Comparison of ENCODE assay signal across 8 cellular contexts in the genomic region with DNA sequence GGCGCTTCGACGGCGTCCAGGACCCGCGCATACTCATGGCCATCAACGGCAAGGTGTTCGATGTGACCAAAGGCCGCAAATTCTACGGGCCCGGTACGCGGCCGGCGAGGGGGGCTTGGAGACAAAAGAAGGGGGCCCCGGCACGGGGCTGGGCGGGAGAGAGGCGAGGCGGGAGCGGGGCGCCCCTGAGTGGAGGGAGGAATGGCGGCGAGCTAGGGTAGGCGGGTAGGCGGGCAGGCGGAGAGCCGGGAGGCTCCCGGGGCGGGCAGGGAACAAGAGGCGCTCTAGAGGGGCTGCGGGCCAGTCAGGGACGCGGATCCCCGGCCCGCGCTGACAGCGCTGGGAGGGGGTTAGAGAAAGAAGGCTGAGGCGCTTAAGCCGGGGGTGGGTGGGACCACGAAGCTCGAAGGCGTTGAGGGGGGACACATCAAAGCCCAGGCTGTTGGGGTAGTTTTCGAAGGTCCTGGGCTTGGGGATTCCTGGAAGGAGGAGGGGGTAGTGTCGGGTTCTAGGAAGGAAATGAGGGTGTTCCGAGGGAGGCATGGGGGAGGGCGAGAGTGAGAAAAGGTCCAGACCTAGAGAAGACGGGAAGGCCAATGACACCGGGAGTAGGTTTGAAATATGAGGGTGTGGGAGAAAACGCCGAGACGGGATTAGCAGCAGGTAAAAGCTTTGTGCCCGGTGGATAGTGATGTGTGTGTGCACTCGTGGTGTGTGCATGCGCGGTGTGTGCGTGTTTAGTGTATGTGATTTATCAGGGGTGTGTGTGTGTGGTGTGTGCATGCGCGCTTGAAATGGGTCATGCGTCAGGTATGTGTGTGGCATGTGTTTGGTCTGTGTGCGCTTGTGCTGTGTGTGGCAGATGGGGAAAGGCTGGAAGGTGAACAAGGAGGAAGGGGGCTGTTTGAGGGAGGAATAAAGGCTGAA. TPM values are rescaled to one million over a fixed set of nuclear protein-coding genes. Genes with fewer than 3 reads are reported as not detected.
DNase-seq lines count a peak whose midpoint lies in the region; ATAC-seq and TF ChIP-seq lines count a peak whose summit lies in the region.

No MANE protein-coding gene starts in this region.

- no peaks in the 10 kb centered on the region for H3K4me1 ChIP-seq in hepatocyte (ENCODE audit: insufficient read depth)

- peak; percentile 36 for ATAC-seq in GM19023 (IDR thresholded peaks at IDR 0.05; ENCODE audit: unreplicated experiment)
- ATAC-seq in HG03196 (IDR thresholded peaks at IDR 0.05; ENCODE audit: unreplicated experiment) = peak; percentile 18

- H3K79me2 ChIP-seq in hepatocyte = peaks cover 55% of the 10 kb centered on the region

- peak overlapping the region; percentile 83 for H3K4me3 ChIP-seq in hepatocyte

- no peaks in the 10 kb centered on the region for H3K27me3 ChIP-seq in hepatocyte

- peaks cover 16% of the 10 kb centered on the region for H4K20me1 ChIP-seq in hepatocyte (ENCODE audit: insufficient read depth, poor library complexity, severe bottlenecking)

- no peaks in the 10 kb centered on the region for H3K9me3 ChIP-seq in hepatocyte (ENCODE audit: low read depth)

- no peaks in the 10 kb centered on the region for H3K9me2 ChIP-seq in hepatocyte (replicated peaks; ENCODE audit: insufficient read depth)

- no peak for TF ChIP-seq CTCF in 22Rv1 (IDR thresholded peaks at IDR 0.05)
- TF ChIP-seq CTCF in hepatocyte (IDR thresholded peaks at IDR 0.05; ENCODE audit: poor library complexity) = no peak

- peak overlapping the region; percentile 74 for H3K4me2 ChIP-seq in hepatocyte

- H3K36me3 ChIP-seq in hepatocyte (replicated peaks; ENCODE audit: insufficient read depth, low read depth) = no peaks in the 10 kb centered on the region

- H3K27ac ChIP-seq in 22Rv1 (peak overlapping the region; percentile 70), hepatocyte (peak overlapping the region; percentile 94)

- 41% methylated on average over 35 of the region's 61 CpGs for WGBS in hepatocyte (ENCODE audit: low lambda C conversion rate, missing lambda C conversion rate)

- DNase-seq in SK-N-DZ (ENCODE audit: low spot score) (peak; percentile 17), amygdala (lab: John Stamatoyannopoulos, UW) (peak in 37 of 56 donors; percentile 0 to 42 (median 12)), hepatocyte (ENCODE audit: low spot score) (peak; percentile 57), retina (peak; percentile 57), A172 (ENCODE audit: low spot score) (no peak)

- peak overlapping the region; percentile 26 for H2AFZ ChIP-seq in hepatocyte

RNA-seq across cellular contexts. Expression of a gene that starts 0.8 kb away (rescaled TPM):
- 168 TPM in 2 replicates for polyA plus RNA-seq in SK-N-DZ (2014; cell fraction: cytosol; rRNA removed)
- 66.1 and 71.1 TPM in 2 replicates for polyA plus RNA-seq in SK-N-DZ (2014; cell fraction: nucleus; rRNA removed)
- total RNA-seq in hepatocyte = 283 and 307 TPM in 2 replicates
- 152 and 163 TPM in 2 replicates for polyA plus RNA-seq in hepatocyte
- total RNA-seq in A172 (2014; rRNA removed; shearing (Covaris generic)) = 79.5 and 85.1 TPM in 2 replicates
